Comparison of ENCODE assay signal across 24 cellular contexts in the genomic region with DNA sequence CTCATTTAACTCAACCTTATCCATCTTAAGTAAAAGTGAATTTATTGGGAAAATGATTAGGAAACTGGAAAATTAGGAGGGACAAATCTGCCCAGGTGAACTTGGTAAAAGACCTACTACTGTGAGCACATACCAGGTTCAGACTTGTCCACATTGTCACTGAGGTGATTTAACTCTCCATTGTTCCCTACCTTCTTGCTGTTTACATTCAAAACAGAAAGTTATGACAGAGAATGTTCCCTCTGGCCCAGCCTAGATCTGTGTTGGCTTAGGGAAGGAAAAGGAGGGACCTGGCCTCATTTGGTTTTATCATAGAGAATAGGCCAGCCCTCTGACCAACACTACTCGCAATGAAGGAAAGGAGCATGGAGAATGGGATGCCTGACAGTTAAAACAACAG.
"Had no signal": no experiment of that assay in that cellular context is flagged by ENCODE, and none has a peak within 500 bp of the region (broad histone marks: within the 10 kb centered on the region; RNA-seq: fewer than 3 reads in every experiment).

No MANE protein-coding gene starts in this region.

- H3K9me3 Mint-ChIP-seq: IgD-negative memory B cell, T-cell had no signal

- H3K4me3 Mint-ChIP-seq: IgD-negative memory B cell, T-cell had no signal

- H3K27ac Mint-ChIP-seq: IgD-negative memory B cell, T-cell had no signal

- H3K36me3 Mint-ChIP-seq: IgD-negative memory B cell, T-cell had no signal

- H3K27ac ChIP-seq: HL-60, KMS-11 had no signal

- ATAC-seq: K562, T-cell had no signal

- H3K27me3 Mint-ChIP-seq: IgD-negative memory B cell, T-cell had no signal

- FAIRE-seq: HTR-8/SVneo, K562, RCC 7860 had no signal

- H3K9me3 ChIP-seq: SK-N-SH had no signal

- DNase-seq: MV-4-11, NCI-H1048, NCI-H1105 treated with DMSO at 0.1 percent for 48 hours, NCI-H1417 treated with DMSO at 0.1 percent for 48 hours, NCI-H1694, NCI-H187 treated with DMSO at 0.1 percent for 48 hours, NCI-H2029 treated with DMSO at 0.1 percent for 48 hours, NCI-H2171, NCI-H226, NCI-H446, NCI-H510A, NCI-H524 treated with DMSO at 0.1 percent for 48 hours, NCI-H774, RPMI8226, SHP77, SK-N-SH, SW 1271, T-cell had no signal

- H3K4me3 ChIP-seq: K562 had no signal

- H3K4me1 Mint-ChIP-seq: T-cell had no signal
